Comparison of ENCODE assay signal across 1 cellular context in genomic region chr17:82452162-82452561, GRCh38.
TF ChIP-seq lines count a peak whose summit lies in the region.

No MANE protein-coding gene starts in this region.

TF ChIP-seq in GM23338, 12 proteins besides CTCF, POLR2A, EP300 and RAD21:
- no peak for TF ChIP-seq REST (IDR thresholded peaks at IDR 0.05; ENCODE audit: unreplicated experiment)
- no peak for TF ChIP-seq ZNF114 (CRISPR knock-in tag; IDR thresholded peaks at IDR 0.05)
- no peak for TF ChIP-seq NANOG (IDR thresholded peaks at IDR 0.05; ENCODE audit: borderline replicate concordance)
- TF ChIP-seq POLR2AphosphoS5 (IDR thresholded peaks at IDR 0.05; ENCODE audit: low read depth): no peak
- TF ChIP-seq, protein P1, sequence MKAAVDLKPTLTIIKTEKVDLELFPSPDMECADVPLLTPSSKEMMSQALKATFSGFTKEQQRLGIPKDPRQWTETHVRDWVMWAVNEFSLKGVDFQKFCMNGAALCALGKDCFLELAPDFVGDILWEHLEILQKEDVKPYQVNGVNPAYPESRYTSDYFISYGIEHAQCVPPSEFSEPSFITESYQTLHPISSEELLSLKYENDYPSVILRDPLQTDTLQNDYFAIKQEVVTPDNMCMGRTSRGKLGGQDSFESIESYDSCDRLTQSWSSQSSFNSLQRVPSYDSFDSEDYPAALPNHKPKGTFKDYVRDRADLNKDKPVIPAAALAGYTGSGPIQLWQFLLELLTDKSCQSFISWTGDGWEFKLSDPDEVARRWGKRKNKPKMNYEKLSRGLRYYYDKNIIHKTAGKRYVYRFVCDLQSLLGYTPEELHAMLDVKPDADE (IDR thresholded peaks at IDR 0.05): no peak
- no peak for TF ChIP-seq STAT1 (IDR thresholded peaks at IDR 0.05; ENCODE audit: unreplicated experiment)
- no peak for TF ChIP-seq EZH2 (IDR thresholded peaks at IDR 0.05; ENCODE audit: low read depth, unreplicated experiment)
- no peak for TF ChIP-seq CREB1 (CRISPR knock-in tag; IDR thresholded peaks at IDR 0.05; ENCODE audit: low read depth)
